7 cellular contexts compared by ENCODE assay signal in genomic region chr9:34379334-34380033, GRCh38. TPM values are rescaled to one million over a fixed set of nuclear protein-coding genes. Genes with fewer than 3 reads are reported as not detected.
DNase-seq lines count a peak whose midpoint lies in the region; ATAC-seq, FAIRE-seq and TF ChIP-seq lines count a peak whose summit lies in the region.

No MANE protein-coding gene starts in this region.

- peak; percentile 99 for TF ChIP-seq CTCF in GM13976 (IDR thresholded peaks at IDR 0.05; ENCODE audit: borderline replicate concordance, control extremely low read depth, extremely low read depth, insufficient read depth, missing control alignments)
- TF ChIP-seq CTCF in fibroblast of the aortic adventitia (IDR thresholded peaks at IDR 0.05; ENCODE audit: insufficient read depth, low read length): peak; percentile 99

- no peak for FAIRE-seq in RCC 7860 (lab: Jason Lieb, UNC)

- H3K9me3 Mint-ChIP-seq in natural killer cell treated with Interleukin-12 subunit alpha and Interleukin-12 subunit beta and Interleukin-15 and Interleukin-18, amount 100 ng/mL, for 72 hours: no peaks in the 10 kb centered on the region
- H3K9me3 Mint-ChIP-seq in stimulated activated naive B cell treated with anti-CD40 and anti-IgM and Interleukin-4, amounts not matched to agents 10 μg/mL and 1 μg/mL and 100 μg/mL, for 72 hours: no peaks in the 10 kb centered on the region

- H3K4me3 ChIP-seq in fibroblast of the aortic adventitia (ENCODE audit: low read depth, low read length): peak overlapping the region; percentile 52

- in situ Hi-C loops in GM13976 (cut with MboI; ENCODE audit: low sequenced_read_pairs, unreplicated experiment) (no loop called here), KBM-7 (cut with MboI; ENCODE audit: low pct_unique_long_range_greater_than_20kb, low sequenced_read_pairs) (no loop called here)

- peaks cover 35 to 38% of the 10 kb centered on the region in 2 donors for H3K4me1 Mint-ChIP-seq in natural killer cell treated with Interleukin-12 subunit alpha and Interleukin-12 subunit beta and Interleukin-15 and Interleukin-18, amount 100 ng/mL, for 72 hours (ENCODE audit: low read depth in 2 of 2)
- peaks cover 25 to 39% of the 10 kb centered on the region in 2 donors for H3K4me1 Mint-ChIP-seq in stimulated activated naive B cell treated with anti-CD40 and anti-IgM and Interleukin-4, amounts not matched to agents 10 μg/mL and 1 μg/mL and 100 μg/mL, for 72 hours

- peaks cover 0 to 6% of the 10 kb centered on the region in 2 donors for H3K27me3 Mint-ChIP-seq in natural killer cell treated with Interleukin-12 subunit alpha and Interleukin-12 subunit beta and Interleukin-15 and Interleukin-18, amount 100 ng/mL, for 72 hours
- H3K27me3 Mint-ChIP-seq in stimulated activated naive B cell treated with anti-CD40 and anti-IgM and Interleukin-4, amounts not matched to agents 10 μg/mL and 1 μg/mL and 100 μg/mL, for 72 hours: peaks cover 7 to 9% of the 10 kb centered on the region in 2 donors

- DNase-seq in GM13976 (ENCODE audit: low spot score): peak; percentile 91
- DNase-seq in KBM-7: peak; percentile 96
- peak; percentile 31 for DNase-seq in RCC 7860 (ENCODE audit: low spot score)
- peak; percentile 77 to 83 for DNase-seq in activated T-helper 1 cell treated with anti-CD3 and anti-CD28 coated beads, Interleukin-2, amount 50 U/mL, for 16 hours (ENCODE audit: low read depth in 1 of 2, low spot score in 1 of 2)
- DNase-seq in fibroblast of the aortic adventitia (ENCODE audit: low read depth): peak; percentile 86
- peak; percentile 90 for DNase-seq in natural killer cell treated with Interleukin-12 subunit alpha and Interleukin-12 subunit beta and Interleukin-15 and Interleukin-18, amount 100 ng/mL, for 72 hours (ENCODE audit: low spot score)
- peak; percentile 82 for DNase-seq in stimulated activated naive B cell treated with anti-CD40 and anti-IgM and Interleukin-4, amounts not matched to agents 10 μg/mL and 1 μg/mL and 100 μg/mL, for 72 hours

- ATAC-seq in natural killer cell treated with Interleukin-12 subunit alpha and Interleukin-12 subunit beta and Interleukin-15 and Interleukin-18, amount 100 ng/mL, for 72 hours: peak; percentile 50 to 55
- peak; percentile 40 to 42 for ATAC-seq in stimulated activated naive B cell treated with anti-CD40 and anti-IgM and Interleukin-4, amounts not matched to agents 10 μg/mL and 1 μg/mL and 100 μg/mL, for 72 hours (replicated peaks)

- peak overlapping the region in 1 of 2 donors; percentile 2 for H3K27ac Mint-ChIP-seq in natural killer cell treated with Interleukin-12 subunit alpha and Interleukin-12 subunit beta and Interleukin-15 and Interleukin-18, amount 100 ng/mL, for 72 hours
- peak overlapping the region; percentile 15 for H3K27ac Mint-ChIP-seq in stimulated activated naive B cell treated with anti-CD40 and anti-IgM and Interleukin-4, amounts not matched to agents 10 μg/mL and 1 μg/mL and 100 μg/mL, for 72 hours

- peak overlapping the region; percentile 78 for H3K4me3 Mint-ChIP-seq in natural killer cell treated with Interleukin-12 subunit alpha and Interleukin-12 subunit beta and Interleukin-15 and Interleukin-18, amount 100 ng/mL, for 72 hours
- H3K4me3 Mint-ChIP-seq in stimulated activated naive B cell treated with anti-CD40 and anti-IgM and Interleukin-4, amounts not matched to agents 10 μg/mL and 1 μg/mL and 100 μg/mL, for 72 hours: peak overlapping the region; percentile 85 to 89

- no peaks in the 10 kb centered on the region for H3K36me3 Mint-ChIP-seq in natural killer cell treated with Interleukin-12 subunit alpha and Interleukin-12 subunit beta and Interleukin-15 and Interleukin-18, amount 100 ng/mL, for 72 hours
- no peaks in the 10 kb centered on the region for H3K36me3 Mint-ChIP-seq in stimulated activated naive B cell treated with anti-CD40 and anti-IgM and Interleukin-4, amounts not matched to agents 10 μg/mL and 1 μg/mL and 100 μg/mL, for 72 hours

RNA-seq across cellular contexts. Expression of gene MYORG, which starts 2.8 kb away (rescaled TPM):
- total RNA-seq in fibroblast of the aortic adventitia (ENCODE audit: low replicate concordance): 0.90 and 1.3 TPM in 2 replicates
- total RNA-seq in natural killer cell treated with Interleukin-12 subunit alpha and Interleukin-12 subunit beta and Interleukin-15 and Interleukin-18, amount 100 ng/mL, for 72 hours: 1 to 10 TPM; 1.1 to 4.6 TPM

RNA-seq across cellular contexts. Expression of gene NUDT2, which starts 50.1 kb away (rescaled TPM):
- total RNA-seq in fibroblast of the aortic adventitia (ENCODE audit: low replicate concordance): 18.4 and 22.0 TPM in 2 replicates
- total RNA-seq in natural killer cell treated with Interleukin-12 subunit alpha and Interleukin-12 subunit beta and Interleukin-15 and Interleukin-18, amount 100 ng/mL, for 72 hours: 10 to 100 TPM; 16.4 to 28.9 TPM

RNA-seq across cellular contexts. Expression of gene KIF24, which starts 50.4 kb away (rescaled TPM):
- total RNA-seq in fibroblast of the aortic adventitia (ENCODE audit: low replicate concordance): 0.74 and 8.2 TPM in 2 replicates
- total RNA-seq in natural killer cell treated with Interleukin-12 subunit alpha and Interleukin-12 subunit beta and Interleukin-15 and Interleukin-18, amount 100 ng/mL, for 72 hours: 1 to 10 TPM; 3.4 to 8.7 TPM

Comparison
In these comparisons a context has a peak if more than half of its experiments do, and no peak if none do; other contexts are left out.
1. Peak in every context shown above with its lines: DNase-seq, ATAC-seq and H3K4me3 ChIP-seq.
2. DNase-seq: peak in every context shown above with its lines; median percentile 96 in KBM-7; 91 in GM13976; 90 in natural killer cell treated with Interleukin-12 subunit alpha and Interleukin-12 subunit beta and Interleukin-15 and Interleukin-18, amount 100 ng/mL, for 72 hours; 86 in fibroblast of the aortic adventitia; 82 in stimulated activated naive B cell treated with anti-CD40 and anti-IgM and Interleukin-4, amounts not matched to agents 10 μg/mL and 1 μg/mL and 100 μg/mL, for 72 hours; 80 in activated T-helper 1 cell treated with anti-CD3 and anti-CD28 coated beads, Interleukin-2, amount 50 U/mL, for 16 hours; 31 in RCC 7860.